26 cellular contexts compared by ENCODE assay signal in the genomic region with DNA sequence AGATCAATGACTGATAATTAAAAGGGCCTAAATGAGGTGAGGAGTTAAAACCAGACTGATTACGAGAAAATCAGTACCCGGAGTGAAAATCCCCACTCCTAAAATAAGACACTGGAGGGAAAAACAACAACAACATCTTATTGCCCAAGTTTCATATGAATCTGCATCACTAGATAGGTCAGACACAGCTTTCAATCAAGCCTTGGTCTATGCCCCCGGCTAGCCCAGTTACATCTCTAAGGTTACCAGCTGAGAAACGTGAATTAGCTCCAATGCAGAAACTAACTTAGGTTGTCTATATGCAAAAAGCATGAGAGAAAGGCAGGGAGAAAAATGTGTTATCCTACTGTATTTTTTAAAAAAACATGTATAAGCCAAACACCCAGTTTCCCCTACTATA.
"Had no signal": no experiment of that assay in that cellular context is flagged by ENCODE, and none has a peak within 500 bp of the region (broad histone marks: within the 10 kb centered on the region; RNA-seq: fewer than 3 reads in every experiment).

No MANE protein-coding gene starts in this region.

- H3K27me3 Mint-ChIP-seq: naive thymus-derived CD8-positive, alpha-beta T cell; stimulated activated memory B cell treated with anti-CD40 and anti-IgM and Interleukin-4, amounts not matched to agents 10 μg/mL and 1 μg/mL and 100 μg/mL, for 72 hours; stimulated activated naive CD8-positive, alpha-beta T cell treated with anti-CD3 and anti-CD28 coated beads, Interleukin-15, amount 100 ng/mL, for 72 hours had no signal

- H3K9ac ChIP-seq: neural progenitor cell, parathyroid adenoma had no signal

- H3K4me2 ChIP-seq: neural progenitor cell had no signal

- DNase-seq: hippocampal formation; kidney glomerular epithelial cell; left cardiac atrium; lower lobe of right lung; mammary epithelial cell; mesenchymal stem cell; naive thymus-derived CD8-positive, alpha-beta T cell; occipital lobe; right cardiac atrium; spleen; stimulated activated CD4-positive, alpha-beta T cell treated with anti-CD3 and anti-CD28 coated beads, Interleukin-4, amount 100 ng/mL, for 24 hours; stimulated activated CD8-positive, alpha-beta memory T cell treated with anti-CD3 and anti-CD28 coated beads, Interleukin-4, amount 100 ng/mL, for 48 hours; stimulated activated naive CD4-positive, alpha-beta T cell treated with Interleukin-2 at 50 U/mL for 16 hours; stimulated activated naive CD8-positive, alpha-beta T cell treated with anti-CD3 and anti-CD28 coated beads, Interleukin-15, amount 100 ng/mL, for 72 hours; substantia nigra had no signal

- H3K79me2 ChIP-seq: parathyroid adenoma had no signal

- H3K9me3 Mint-ChIP-seq: nephron; stimulated activated memory B cell treated with anti-CD40 and anti-IgM and Interleukin-4, amounts not matched to agents 10 μg/mL and 1 μg/mL and 100 μg/mL, for 72 hours had no signal

- H3K4me3 ChIP-seq: lower lobe of right lung, neural progenitor cell, skin epidermis, spleen, tibial nerve, upper lobe of left lung, vagina had no signal

- H3K9me3 ChIP-seq: lower lobe of right lung, neutrophil, tibial nerve, upper lobe of left lung, vagina had no signal

- ATAC-seq: left cardiac atrium; left lobe of liver; lower lobe of right lung; naive thymus-derived CD8-positive, alpha-beta T cell; right cardiac atrium; stimulated activated memory B cell treated with anti-CD40 and anti-IgM and Interleukin-4, amounts not matched to agents 10 μg/mL and 1 μg/mL and 100 μg/mL, for 72 hours; stimulated activated naive CD8-positive, alpha-beta T cell treated with anti-CD3 and anti-CD28 coated beads, Interleukin-15, amount 100 ng/mL, for 72 hours had no signal

- H3K4me3 Mint-ChIP-seq: naive thymus-derived CD8-positive, alpha-beta T cell; nephron; neural progenitor cell; stimulated activated memory B cell treated with anti-CD40 and anti-IgM and Interleukin-4, amounts not matched to agents 10 μg/mL and 1 μg/mL and 100 μg/mL, for 72 hours; stimulated activated naive CD8-positive, alpha-beta T cell treated with anti-CD3 and anti-CD28 coated beads, Interleukin-15, amount 100 ng/mL, for 72 hours had no signal

- H3K27ac Mint-ChIP-seq: nephron; neural progenitor cell; stimulated activated memory B cell treated with anti-CD40 and anti-IgM and Interleukin-4, amounts not matched to agents 10 μg/mL and 1 μg/mL and 100 μg/mL, for 72 hours; stimulated activated naive CD8-positive, alpha-beta T cell treated with anti-CD3 and anti-CD28 coated beads, Interleukin-15, amount 100 ng/mL, for 72 hours had no signal

- H3K27me3 ChIP-seq: neural progenitor cell, neutrophil, spleen, tibial nerve, upper lobe of left lung, vagina had no signal

- H3K27ac ChIP-seq: lower lobe of right lung, neural progenitor cell, neutrophil, parathyroid adenoma, skin epidermis, tibial nerve, vagina had no signal

- H3K4me1 ChIP-seq: parathyroid adenoma had no signal

- H2AFZ ChIP-seq: neural progenitor cell, parathyroid adenoma had no signal

- H3K36me3 ChIP-seq: neural progenitor cell, upper lobe of left lung had no signal

- FAIRE-seq: keratinocyte had no signal
